8 cellular contexts compared by ENCODE assay signal in genomic region chr1:151511636-151512215, GRCh38.
DNase-seq lines count a peak whose midpoint lies in the region; ATAC-seq and TF ChIP-seq lines count a peak whose summit lies in the region.

No MANE protein-coding gene starts in this region.

- H3K27ac ChIP-seq in ACC112 (ENCODE audit: low read depth, low read length) = no peak overlapping the region
- H3K27ac ChIP-seq in duodenal mucosa (ENCODE audit: low read depth, low read length) = peak overlapping the region; percentile 85
- peak overlapping the region; percentile 6 for H3K27ac ChIP-seq in stomach smooth muscle (ENCODE audit: low read length)

- H3K4me3 Mint-ChIP-seq in memory B cell = peak overlapping the region; percentile 92

- H3K36me3 Mint-ChIP-seq in memory B cell = no peaks in the 10 kb centered on the region

- ATAC-seq in GM19023 (IDR thresholded peaks at IDR 0.05; ENCODE audit: unreplicated experiment) (peak; percentile 16), memory B cell (ENCODE audit: low read depth) (peak; percentile 23)

- H3K4me1 ChIP-seq in ACC112 (ENCODE audit: control insufficient read depth, insufficient read depth, low read length, unreplicated experiment) (peaks cover 10% of the 10 kb centered on the region), duodenal mucosa (ENCODE audit: control insufficient read depth in 1 of 2, insufficient read depth in 2 of 2, low read length in 2 of 2) (peaks cover 22 to 41% of the 10 kb centered on the region in 2 donors), stomach smooth muscle (ENCODE audit: control insufficient read depth, insufficient read depth, low read length) (peaks cover 12% of the 10 kb centered on the region)

- peaks cover 6% of the 10 kb centered on the region for H3K4me1 Mint-ChIP-seq in memory B cell

- no peaks in the 10 kb centered on the region for H3K27me3 Mint-ChIP-seq in memory B cell

- no peaks in the 10 kb centered on the region for H3K9me3 ChIP-seq in duodenal mucosa (ENCODE audit: control insufficient read depth in 1 of 2, low read length in 2 of 2)
- H3K9me3 ChIP-seq in stomach smooth muscle (ENCODE audit: control insufficient read depth in 2 of 2, low read length in 2 of 2) = no peaks in the 10 kb centered on the region

- peak overlapping the region; percentile 21 for H2AFZ ChIP-seq in ACC112 (ENCODE audit: low read length, unreplicated experiment)

- H3K27me3 ChIP-seq in ACC112 (ENCODE audit: insufficient read depth, low read length) = peaks cover 26% of the 10 kb centered on the region
- no peaks in the 10 kb centered on the region for H3K27me3 ChIP-seq in duodenal mucosa (ENCODE audit: control insufficient read depth in 1 of 2, insufficient read depth in 2 of 2, low read length in 2 of 2)
- H3K27me3 ChIP-seq in stomach smooth muscle (ENCODE audit: control insufficient read depth in 1 of 2, insufficient read depth in 2 of 2, low read length in 2 of 2) = peaks cover 5 to 13% of the 10 kb centered on the region in 2 donors

- no peaks in the 10 kb centered on the region for H3K9me3 Mint-ChIP-seq in memory B cell

- H3K79me2 ChIP-seq in ACC112 (ENCODE audit: control insufficient read depth, insufficient read depth, low read length, unreplicated experiment) = no peaks in the 10 kb centered on the region

- H3K4me3 ChIP-seq in ACC112 (ENCODE audit: low read depth, low read length) (peak overlapping the region; percentile 81), LNCaP clone FGC (ENCODE audit: low read depth, low read length) (peak overlapping the region; percentile 63), duodenal mucosa (ENCODE audit: low read depth in 1 of 2, low read length in 2 of 2) (peak overlapping the region; percentile 89), stomach smooth muscle (ENCODE audit: low read length in 2 of 2) (peak overlapping the region; percentile 53 to 75)

- H3K36me3 ChIP-seq in ACC112 (ENCODE audit: insufficient read depth, low read length) (no peaks in the 10 kb centered on the region), duodenal mucosa (ENCODE audit: control insufficient read depth in 1 of 2, insufficient read depth in 2 of 2, low read length in 2 of 2) (no peaks in the 10 kb centered on the region), stomach smooth muscle (ENCODE audit: control insufficient read depth in 2 of 2, insufficient read depth in 2 of 2, low read length in 2 of 2) (no peaks in the 10 kb centered on the region)

- H3K9ac ChIP-seq in duodenal mucosa (ENCODE audit: low read depth in 1 of 2, low read length in 2 of 2) (peak overlapping the region; percentile 91 to 94), stomach smooth muscle (ENCODE audit: low read length in 2 of 2) (peak overlapping the region; percentile 69 to 78)

- DNase-seq in LNCaP clone FGC (ENCODE audit: low read depth) (no peak), T-helper 9 cell (peak; percentile 31), memory B cell (ENCODE audit: low spot score in 2 of 2) (peak in 1 of 2 donors; percentile 23), AML-193 (lab: John Stamatoyannopoulos, UW) (no peak)

- TF ChIP-seq CTCF in LNCaP clone FGC (IDR thresholded peaks at IDR 0.05; ENCODE audit: control insufficient read depth, extremely low read depth, insufficient read depth) = 0 out of 2 replicates have a peak, but pooled peaks have one; percentile 11

- H3K27ac Mint-ChIP-seq in memory B cell = no peak overlapping the region
